ENCODE assay signal across 18 cellular contexts in genomic region chr20:62299666-62300236, GRCh38. TPM values are rescaled to one million over a fixed set of nuclear protein-coding genes. Genes with fewer than 3 reads are reported as not detected.
DNase-seq lines count a peak whose midpoint lies in the region; ATAC-seq, FAIRE-seq and TF ChIP-seq lines count a peak whose summit lies in the region.
"Had no signal": no experiment of that assay in that cellular context is flagged by ENCODE, and none has a peak within 500 bp of the region (broad histone marks: within the 10 kb centered on the region; RNA-seq: fewer than 3 reads in every experiment).

No MANE protein-coding gene starts in this region.

- no peak for FAIRE-seq in HepG2 (lab: Jason Lieb, UNC)
- FAIRE-seq: H54 had no signal

- BruUV-seq in HepG2 (replicated peaks; lab: Mats Ljungman, UMichigan): no TSS peak

- ATAC-seq in HepG2: no peak
- ATAC-seq in right lobe of liver: no peak
- no peak for ATAC-seq in central memory CD8-positive, alpha-beta T cell (replicated peaks; ENCODE audit: extremely low read depth, poor library complexity, severe bottlenecking)
- no peak for ATAC-seq in activated CD4-positive, CD25-positive, alpha-beta regulatory T cell treated with anti-CD3 and anti-CD28 coated beads, Interleukin-2, amount 50 U/mL, for 24 hours
- ATAC-seq: GM23338, HCT116 had no signal

- no peaks in the 10 kb centered on the region for H3K9me2 ChIP-seq in OCI-LY1 (ENCODE audit: low read depth, low read length)

- peaks cover 8 to 15% of the 10 kb centered on the region in 2 experiments for H3K36me3 ChIP-seq in HepG2 (replicated peaks in 1 of 2; ENCODE audit: control insufficient read depth in 1 of 2, insufficient read depth in 2 of 2, low read length in 2 of 2)
- peaks cover 0 to 13% (median 6%) of the 10 kb centered on the region in 4 donors for H3K36me3 ChIP-seq in right lobe of liver
- H3K36me3 ChIP-seq in OCI-LY1 (ENCODE audit: insufficient read depth, low read length): peaks cover 26% of the 10 kb centered on the region
- peaks cover 10 to 46% (median 41%) of the 10 kb centered on the region in 4 donors for H3K36me3 ChIP-seq in esophagus muscularis mucosa
- H3K36me3 ChIP-seq in neuronal stem cell (replicated peaks in 1 of 2; ENCODE audit: control insufficient read depth in 2 of 2, insufficient read depth in 2 of 2, low read length in 2 of 2): peaks cover 16 to 36% of the 10 kb centered on the region in 2 donors

- no peak for TF ChIP-seq RAD21 in HepG2 (CRISPR knock-in tag; IDR thresholded peaks at IDR 0.05)

- H2AK5ac ChIP-seq in neuronal stem cell (ENCODE audit: low read depth, low read length): no peak overlapping the region

- DNase-seq in HepG2 (ENCODE audit: low spot score) (no peak), right lobe of liver (no peak), esophagus muscularis mucosa (ENCODE audit: extremely low spot score) (no peak), NCI-H2107 (lab: John Stamatoyannopoulos, UW) (no peak), neuronal stem cell (ENCODE audit: low spot score) (no peak)
- DNase-seq in central memory CD8-positive, alpha-beta T cell (ENCODE audit: low spot score in 2 of 2): no peak
- DNase-seq: 8988T; CD4-positive, alpha-beta memory T cell; DMS153; DMS79; GF-D8 had no signal

- H3K9ac ChIP-seq in HepG2 (ENCODE audit: insufficient read depth, low read depth, low read length) (no peak overlapping the region), OCI-LY1 (ENCODE audit: low read length) (peak overlapping the region; percentile 33; the same call in 1 of the 2 replicates), neuronal stem cell (ENCODE audit: low read depth, low read length, poor library complexity) (no peak overlapping the region)

- H3K27ac ChIP-seq in HepG2 (ENCODE audit: extremely low read length, insufficient read depth, low read length) (no peak overlapping the region), right lobe of liver (no peak overlapping the region), OCI-LY1 (ENCODE audit: low read depth, low read length, poor library complexity, severe bottlenecking) (peak overlapping the region; percentile 92), esophagus muscularis mucosa (replicated peaks in 1 of 4) (no peak overlapping the region), neuronal stem cell (replicated peaks; ENCODE audit: low read length) (no peak overlapping the region)
- H3K27ac ChIP-seq: BLaER1 had no signal

- no peak overlapping the region for H3K14ac ChIP-seq in neuronal stem cell (ENCODE audit: low read length)

- H2BK15ac ChIP-seq in neuronal stem cell (ENCODE audit: low read length): no peak overlapping the region

- peaks cover 20% of the 10 kb centered on the region for H3K36me3 Mint-ChIP-seq in central memory CD8-positive, alpha-beta T cell (ENCODE audit: insufficient read depth)

- H2BK120ac ChIP-seq in neuronal stem cell (ENCODE audit: low read depth, low read length): no peak overlapping the region

- H2BK5ac ChIP-seq in neuronal stem cell (ENCODE audit: low read length): no peak overlapping the region

- WGBS in HepG2 (ENCODE audit: low lambda C conversion rate): 91% methylated on average over 12 of the region's 12 CpGs
- whole genome bisulfite sequencing in right lobe of liver (ENCODE audit: insufficient coverage, low coverage, low lambda C conversion rate, missing lambda C conversion rate): 78% methylated on average over 11 of the region's 12 CpGs
- 76% methylated on average over 4 of the region's 12 CpGs for WGBS in esophagus muscularis mucosa
- no CpG with 5 or more reads among the region's 12 CpGs for WGBS in neuronal stem cell (ENCODE audit: extremely low coverage in 2 of 2, insufficient read length in 2 of 2, insufficient replicate concordance in 1 of 2), 2 donors

- no peak for TF ChIP-seq EP300 in HepG2 (IDR thresholded peaks at IDR 0.05; ENCODE audit: low read depth in 2 of 2, low read length in 2 of 2)
- no peak for TF ChIP-seq EP300 in HepG2 (CRISPR knock-in tag; IDR thresholded peaks at IDR 0.05; ENCODE audit: borderline replicate concordance)
- no peak for TF ChIP-seq EP300 in esophagus muscularis mucosa (IDR thresholded peaks at IDR 0.05)

- H3K79me2 ChIP-seq in HepG2 (ENCODE audit: insufficient read depth, low read length): peaks cover 18% of the 10 kb centered on the region
- H3K79me2 ChIP-seq in OCI-LY1 (ENCODE audit: insufficient read depth, low read length): peaks cover 16% of the 10 kb centered on the region

- H3K27me3 Mint-ChIP-seq in central memory CD8-positive, alpha-beta T cell: no peaks in the 10 kb centered on the region
- H3K27me3 Mint-ChIP-seq: CD4-positive, alpha-beta memory T cell had no signal

- POLR2A ChIA-PET in HepG2 (lab: Yijun Ruan, JAX): interaction anchor here (0.7 to 2.3 kb wide), 3 partner anchors 63 to 87 kb away, joined by 4 to 17 read pairs (median 5); partner anchors contain the start of gene RPS21

- peaks cover 16% of the 10 kb centered on the region for H4K20me1 ChIP-seq in HepG2 (ENCODE audit: insufficient read depth, low read length)
- no peaks in the 10 kb centered on the region for H4K20me1 ChIP-seq in OCI-LY1 (ENCODE audit: insufficient read depth, low read length)

- no peak overlapping the region for H2BK12ac ChIP-seq in neuronal stem cell (ENCODE audit: low read length)

- no peak overlapping the region for H3K4me3 ChIP-seq in HepG2 (replicated peaks in 1 of 3; ENCODE audit: insufficient read depth in 1 of 3, low read depth in 2 of 3, low read length in 3 of 3)
- no peak overlapping the region for H3K4me3 ChIP-seq in right lobe of liver
- no peak overlapping the region for H3K4me3 ChIP-seq in OCI-LY1 (ENCODE audit: low read depth, low read length, poor library complexity, severe bottlenecking)
- no peak overlapping the region for H3K4me3 ChIP-seq in esophagus muscularis mucosa
- peak overlapping the region in 1 of 2 donors; percentile 38 for H3K4me3 ChIP-seq in neuronal stem cell (ENCODE audit: low read length in 2 of 2)
- H3K4me3 ChIP-seq: BLaER1, GM23338 had no signal

- peaks cover 38% of the 10 kb centered on the region for H3K4me1 ChIP-seq in HepG2 (ENCODE audit: insufficient read depth, low read length)
- peaks cover 0 to 35% (median 17%) of the 10 kb centered on the region in 4 donors for H3K4me1 ChIP-seq in right lobe of liver
- H3K4me1 ChIP-seq in OCI-LY1 (ENCODE audit: insufficient read depth, low read length, severe bottlenecking): peaks cover 38% of the 10 kb centered on the region
- peaks cover 13 to 26% (median 20%) of the 10 kb centered on the region in 4 donors for H3K4me1 ChIP-seq in esophagus muscularis mucosa
- peaks cover 8 to 10% of the 10 kb centered on the region in 2 donors for H3K4me1 ChIP-seq in neuronal stem cell (ENCODE audit: control insufficient read depth in 2 of 2, insufficient read depth in 1 of 2, low read depth in 1 of 2, low read length in 2 of 2)

- peak overlapping the region; percentile 32 for H3K27ac Mint-ChIP-seq in central memory CD8-positive, alpha-beta T cell (ENCODE audit: low read depth)
- H3K27ac Mint-ChIP-seq: CD4-positive, alpha-beta memory T cell; GM23338 had no signal

- H3K9me3 ChIP-seq in HepG2 (ENCODE audit: low read length) (no peaks in the 10 kb centered on the region), right lobe of liver (no peaks in the 10 kb centered on the region), OCI-LY1 (ENCODE audit: low read length) (no peaks in the 10 kb centered on the region), esophagus muscularis mucosa (no peaks in the 10 kb centered on the region), neuronal stem cell (replicated peaks in 1 of 2; ENCODE audit: control insufficient read depth in 2 of 2, insufficient read depth in 1 of 2, low read depth in 1 of 2, low read length in 2 of 2) (no peaks in the 10 kb centered on the region)
- H3K9me3 ChIP-seq: BLaER1 had no signal

- no peak overlapping the region for H3K4me3 Mint-ChIP-seq in central memory CD8-positive, alpha-beta T cell
- H3K4me3 Mint-ChIP-seq: CD14-positive monocyte; CD4-positive, alpha-beta memory T cell; GM23338 had no signal

- H3K4ac ChIP-seq in neuronal stem cell (ENCODE audit: low read length): no peak overlapping the region

- in situ Hi-C loops in HepG2 (cut with HindIII; ENCODE audit: extremely low pct_ligation_motif_present, low pct_unique_long_range_greater_than_20kb): loop anchor here (5.0 kb wide), 1 partner anchor 68 kb away; the partner anchor contains the start of gene LAMA5

- intact Hi-C loops in HepG2 (cut with micrococcal nuclease; ENCODE audit: unreplicated experiment): no loop called here
- intact Hi-C loops in right lobe of liver (cut with DNase I): loop anchor here in 1 of 2 donors (5.0 to 10.0 kb wide), 2 partner anchors 55 to 78 kb away; no protein-coding TSS in a partner anchor
- intact Hi-C loops in esophagus muscularis mucosa (cut with DNase I): loop anchor here (2.0 kb wide), 1 partner anchor 85 kb away; no protein-coding TSS in a partner anchor

- H2AFZ ChIP-seq in HepG2 (ENCODE audit: low read length): no peak overlapping the region
- H2AFZ ChIP-seq in OCI-LY1 (ENCODE audit: low read length): no peak overlapping the region
- no peak overlapping the region for H2AFZ ChIP-seq in neuronal stem cell (ENCODE audit: low read length)
- H2AFZ ChIP-seq: GM23338 had no signal

- TF ChIP-seq POLR2A in HepG2 (IDR thresholded peaks at IDR 0.05; ENCODE audit: insufficient read depth in 1 of 2, low read depth in 2 of 2, low read length in 2 of 2) (no peak), right lobe of liver (IDR thresholded peaks at IDR 0.05) (no peak), esophagus muscularis mucosa (IDR thresholded peaks at IDR 0.05; ENCODE audit: low read depth) (no peak)

- H3F3A ChIP-seq in OCI-LY1 (ENCODE audit: insufficient read depth, low read length): no peaks in the 10 kb centered on the region

- H3K27me3 ChIP-seq in HepG2 (ENCODE audit: control insufficient read depth in 1 of 2, insufficient read depth in 2 of 2, low read length in 2 of 2) (no peaks in the 10 kb centered on the region; a peak in 1 of 5 replicates), right lobe of liver (no peaks in the 10 kb centered on the region), OCI-LY1 (ENCODE audit: insufficient read depth, low read length) (no peaks in the 10 kb centered on the region), esophagus muscularis mucosa (no peaks in the 10 kb centered on the region), neuronal stem cell (ENCODE audit: control insufficient read depth in 3 of 3, insufficient read depth in 3 of 3, low read depth in 1 of 3, low read length in 3 of 3) (no peaks in the 10 kb centered on the region)
- H3K27me3 ChIP-seq: BLaER1 had no signal

- H3K9me3 Mint-ChIP-seq in central memory CD8-positive, alpha-beta T cell: no peaks in the 10 kb centered on the region
- H3K9me3 Mint-ChIP-seq: CD14-positive monocyte; CD4-positive, alpha-beta memory T cell had no signal

- H3K4me2 ChIP-seq in HepG2 (ENCODE audit: low read depth, low read length) (no peak overlapping the region), OCI-LY1 (ENCODE audit: low read length) (peak overlapping the region; percentile 17; the same call in 1 of the 2 replicates), neuronal stem cell (ENCODE audit: insufficient read depth, low read length, poor library complexity, severe bottlenecking) (no peak overlapping the region)
- H3K4me2 ChIP-seq: BLaER1, GM23338 had no signal

- no peak overlapping the region for H4K91ac ChIP-seq in neuronal stem cell (ENCODE audit: low read depth, low read length, poor library complexity)

- no peak overlapping the region for H4K8ac ChIP-seq in neuronal stem cell (ENCODE audit: low read depth, low read length)

- H3K4me1 Mint-ChIP-seq in central memory CD8-positive, alpha-beta T cell: peaks cover 26% of the 10 kb centered on the region

- TF ChIP-seq CTCF in HepG2 (CRISPR knock-in tag; IDR thresholded peaks at IDR 0.05): no peak
- TF ChIP-seq CTCF in right lobe of liver (IDR thresholded peaks at IDR 0.05): no peak
- TF ChIP-seq CTCF in OCI-LY1 (IDR thresholded peaks at IDR 0.05; ENCODE audit: low read length): 0 out of 2 replicates have a peak, but pooled peaks have one; percentile 7
- TF ChIP-seq CTCF in esophagus muscularis mucosa (IDR thresholded peaks at IDR 0.05): no peak

- CTCF ChIA-PET in HepG2 (lab: Yijun Ruan, JAX; ENCODE audit: low intra/inter-chr PET ratio, low total read pairs): interaction anchor here (4.3 to 6.1 kb wide), 2 partner anchors 76 to 83 kb away, joined by 57 to 73 read pairs; no protein-coding TSS in a partner anchor

- no peak overlapping the region for H3K18ac ChIP-seq in neuronal stem cell (ENCODE audit: low read length)

- no peak overlapping the region for H3K23ac ChIP-seq in neuronal stem cell (ENCODE audit: low read depth, low read length, poor library complexity)

- peaks cover 17% of the 10 kb centered on the region for H3K79me1 ChIP-seq in neuronal stem cell (ENCODE audit: low read depth, low read length)

RNA-seq across cellular contexts. Expression of gene ADRM1, which starts 3.0 kb away (rescaled TPM):
- total RNA-seq in HepG2 (2016; rRNA removed; fragmentation: Illumina TruSeq; extraction: Trizol): 143 and 154 TPM in 2 replicates
- 51.6 and 53.2 TPM in 2 replicates for total RNA-seq in HepG2 (2016; cell fraction: cytosol; rRNA removed; fragmentation: Illumina TruSeq; extraction: Trizol; ENCODE audit: low read depth)
- total RNA-seq in HepG2 (2016; cell fraction: insoluble cytoplasmic fraction; rRNA removed; fragmentation: Illumina TruSeq; extraction: Trizol): 149 and 159 TPM in 2 replicates
- 59.3 and 62.8 TPM in 2 replicates for total RNA-seq in HepG2 (2016; cell fraction: membrane; rRNA removed; fragmentation: Illumina TruSeq; extraction: Trizol)
- 76.2 and 86.5 TPM in 2 replicates for total RNA-seq in HepG2 (2016; cell fraction: nucleus; rRNA removed; fragmentation: Illumina TruSeq; extraction: Trizol)
- 92.9 and 106 TPM in 2 replicates for polyA plus RNA-seq in HepG2 (2011; rRNA removed)
- 90.4 and 144 TPM in 2 replicates for polyA plus RNA-seq in HepG2 (2011; cell fraction: cytosol; rRNA removed)
- 158 and 185 TPM in 2 replicates for polyA plus RNA-seq in HepG2 (2011; cell fraction: nucleus; rRNA removed)
- polyA plus RNA-seq in HepG2 (2012): 62.1 and 86.3 TPM in 2 replicates
- polyA plus RNA-seq in HepG2 (2016; cell fraction: cytosol; fragmentation: Illumina TruSeq; extraction: Trizol; ENCODE audit: low read depth): 50.3 and 52.6 TPM in 2 replicates
- 185 and 189 TPM in 2 replicates for polyA plus RNA-seq in HepG2 (2016; cell fraction: insoluble cytoplasmic fraction; fragmentation: Illumina TruSeq; extraction: Trizol; ENCODE audit: low read depth)
- 54.2 and 55.6 TPM in 2 replicates for polyA plus RNA-seq in HepG2 (2016; cell fraction: membrane; fragmentation: Illumina TruSeq; extraction: Trizol; ENCODE audit: low read depth)
- polyA plus RNA-seq in HepG2 (2016; cell fraction: nucleus; fragmentation: Illumina TruSeq; extraction: Trizol; ENCODE audit: insufficient read depth, low read depth): 165 and 171 TPM in 2 replicates
- polyA minus RNA-seq in HepG2 (2011; rRNA and poly(A)+ RNA removed; ENCODE audit: low replicate concordance): 92.6 and 107 TPM in 2 replicates
- 50.7 and 55.0 TPM in 2 replicates for polyA minus RNA-seq in HepG2 (2011; cell fraction: cytosol; rRNA and poly(A)+ RNA removed)
- 47.2 and 49.4 TPM in 2 replicates for polyA minus RNA-seq in HepG2 (2011; cell fraction: nucleus; rRNA and poly(A)+ RNA removed)
- total RNA-seq in right lobe of liver: 100 to 1,000 TPM in 2 of 6 experiments, 10 to 100 TPM in 4; 49.5 to 139 (median 55.7) TPM
- total RNA-seq in esophagus muscularis mucosa: 100 to 1,000 TPM; 127 to 184 (median 173) TPM
- 69.1 TPM for polyA plus RNA-seq in neuronal stem cell (2013, experiment 1 of 2)
- polyA plus RNA-seq in neuronal stem cell (2013, experiment 2 of 2): 69.0 TPM
